In genomic region chr16:57803413-57803990, GRCh38 we compare ENCODE assay signal across 1 cellular context.
TF ChIP-seq lines count a peak whose summit lies in the region.

No MANE protein-coding gene starts in this region.

TF ChIP-seq in HepG2, 621 proteins besides CTCF, POLR2A, EP300 and RAD21 (continued from another document and continues in another):
- TF ChIP-seq, protein P1, sequence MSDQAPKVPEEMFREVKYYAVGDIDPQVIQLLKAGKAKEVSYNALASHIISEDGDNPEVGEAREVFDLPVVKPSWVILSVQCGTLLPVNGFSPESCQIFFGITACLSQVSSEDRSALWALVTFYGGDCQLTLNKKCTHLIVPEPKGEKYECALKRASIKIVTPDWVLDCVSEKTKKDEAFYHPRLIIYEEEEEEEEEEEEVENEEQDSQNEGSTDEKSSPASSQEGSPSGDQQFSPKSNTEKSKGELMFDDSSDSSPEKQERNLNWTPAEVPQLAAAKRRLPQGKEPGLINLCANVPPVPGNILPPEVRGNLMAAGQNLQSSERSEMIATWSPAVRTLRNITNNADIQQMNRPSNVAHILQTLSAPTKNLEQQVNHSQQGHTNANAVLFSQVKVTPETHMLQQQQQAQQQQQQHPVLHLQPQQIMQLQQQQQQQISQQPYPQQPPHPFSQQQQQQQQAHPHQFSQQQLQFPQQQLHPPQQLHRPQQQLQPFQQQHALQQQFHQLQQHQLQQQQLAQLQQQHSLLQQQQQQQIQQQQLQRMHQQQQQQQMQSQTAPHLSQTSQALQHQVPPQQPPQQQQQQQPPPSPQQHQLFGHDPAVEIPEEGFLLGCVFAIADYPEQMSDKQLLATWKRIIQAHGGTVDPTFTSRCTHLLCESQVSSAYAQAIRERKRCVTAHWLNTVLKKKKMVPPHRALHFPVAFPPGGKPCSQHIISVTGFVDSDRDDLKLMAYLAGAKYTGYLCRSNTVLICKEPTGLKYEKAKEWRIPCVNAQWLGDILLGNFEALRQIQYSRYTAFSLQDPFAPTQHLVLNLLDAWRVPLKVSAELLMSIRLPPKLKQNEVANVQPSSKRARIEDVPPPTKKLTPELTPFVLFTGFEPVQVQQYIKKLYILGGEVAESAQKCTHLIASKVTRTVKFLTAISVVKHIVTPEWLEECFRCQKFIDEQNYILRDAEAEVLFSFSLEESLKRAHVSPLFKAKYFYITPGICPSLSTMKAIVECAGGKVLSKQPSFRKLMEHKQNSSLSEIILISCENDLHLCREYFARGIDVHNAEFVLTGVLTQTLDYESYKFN (CRISPR knock-in tag; conservative IDR thresholded peaks at IDR 0.05) = peak; percentile 14; the same call in 1 of the 2 replicates
- TF ChIP-seq BCL6 (CRISPR knock-in tag; IDR thresholded peaks at IDR 0.05) (peak; percentile 48), NFYC (CRISPR knock-in tag; IDR thresholded peaks at IDR 0.05) (peak; percentile 22; the same call in 1 of the 2 replicates), SIX1 (CRISPR knock-in tag; IDR thresholded peaks at IDR 0.05; ENCODE audit: borderline replicate concordance) (no peak), TFAP4 (IDR thresholded peaks at IDR 0.05; ENCODE audit: borderline replicate concordance, low read depth) (peak; percentile 52; the same call in 1 of the 2 replicates), SAP130 (CRISPR knock-in tag; IDR thresholded peaks at IDR 0.05; ENCODE audit: low read depth) (0 out of 2 replicates have a peak, but pooled peaks have one; percentile 2), KMT2A (CRISPR knock-in tag; IDR thresholded peaks at IDR 0.05) (peak; percentile 64; the same call in 1 of the 2 replicates), ZNF230 (CRISPR knock-in tag; IDR thresholded peaks at IDR 0.05) (no peak), ZKSCAN1 (IDR thresholded peaks at IDR 0.05; ENCODE audit: low read length) (no peak), ZNF34 (CRISPR knock-in tag; IDR thresholded peaks at IDR 0.05; ENCODE audit: borderline replicate concordance) (no peak), ZBTB25 (CRISPR knock-in tag; IDR thresholded peaks at IDR 0.05) (no peak), KIAA2018 (CRISPR knock-in tag; IDR thresholded peaks at IDR 0.05; ENCODE audit: borderline replicate concordance) (no peak), ZNF205 (CRISPR knock-in tag; IDR thresholded peaks at IDR 0.05) (no peak), ZNF7 (CRISPR knock-in tag; IDR thresholded peaks at IDR 0.05) (no peak), ZNF142 (CRISPR knock-in tag; IDR thresholded peaks at IDR 0.05) (no peak), SIN3A (IDR thresholded peaks at IDR 0.05; ENCODE audit: borderline replicate concordance, low read depth, low read length) (peak; percentile 33; the same call in 1 of the 2 replicates), ZNF101 (CRISPR knock-in tag; IDR thresholded peaks at IDR 0.05; ENCODE audit: borderline replicate concordance, low read depth) (peak; percentile 12; the same call in 1 of the 2 replicates), SNAPC2 (CRISPR knock-in tag; IDR thresholded peaks at IDR 0.05) (no peak), ZFY (CRISPR knock-in tag; IDR thresholded peaks at IDR 0.05) (no peak), SRF (IDR thresholded peaks at IDR 0.05; ENCODE audit: low read depth, low read length) (0 out of 2 replicates have a peak, but pooled peaks have one; percentile 23), ZFP91 (CRISPR knock-in tag; IDR thresholded peaks at IDR 0.05; ENCODE audit: borderline replicate concordance) (no peak; the same call in 1 of the 2 replicates), GTF3A (CRISPR knock-in tag; conservative IDR thresholded peaks at IDR 0.05) (0 out of 2 replicates have a peak, but pooled peaks have one; percentile 62), ZFAT (CRISPR knock-in tag; conservative IDR thresholded peaks at IDR 0.05) (no peak), SMARCC2 (IDR thresholded peaks at IDR 0.05) (no peak), SP4 (CRISPR knock-in tag; IDR thresholded peaks at IDR 0.05) (no peak)
- TF ChIP-seq, protein P2, sequence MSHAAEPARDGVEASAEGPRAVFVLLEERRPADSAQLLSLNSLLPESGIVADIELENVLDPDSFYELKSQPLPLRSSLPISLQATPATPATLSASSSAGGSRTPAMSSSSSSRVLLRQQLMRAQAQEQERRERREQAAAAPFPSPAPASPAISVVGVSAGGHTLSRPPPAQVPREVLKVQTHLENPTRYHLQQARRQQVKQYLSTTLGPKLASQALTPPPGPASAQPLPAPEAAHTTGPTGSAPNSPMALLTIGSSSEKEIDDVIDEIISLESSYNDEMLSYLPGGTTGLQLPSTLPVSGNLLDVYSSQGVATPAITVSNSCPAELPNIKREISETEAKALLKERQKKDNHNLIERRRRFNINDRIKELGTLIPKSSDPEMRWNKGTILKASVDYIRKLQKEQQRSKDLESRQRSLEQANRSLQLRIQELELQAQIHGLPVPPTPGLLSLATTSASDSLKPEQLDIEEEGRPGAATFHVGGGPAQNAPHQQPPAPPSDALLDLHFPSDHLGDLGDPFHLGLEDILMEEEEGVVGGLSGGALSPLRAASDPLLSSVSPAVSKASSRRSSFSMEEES (CRISPR knock-in tag; IDR thresholded peaks at IDR 0.05) = no peak
- TF ChIP-seq, protein P3, sequence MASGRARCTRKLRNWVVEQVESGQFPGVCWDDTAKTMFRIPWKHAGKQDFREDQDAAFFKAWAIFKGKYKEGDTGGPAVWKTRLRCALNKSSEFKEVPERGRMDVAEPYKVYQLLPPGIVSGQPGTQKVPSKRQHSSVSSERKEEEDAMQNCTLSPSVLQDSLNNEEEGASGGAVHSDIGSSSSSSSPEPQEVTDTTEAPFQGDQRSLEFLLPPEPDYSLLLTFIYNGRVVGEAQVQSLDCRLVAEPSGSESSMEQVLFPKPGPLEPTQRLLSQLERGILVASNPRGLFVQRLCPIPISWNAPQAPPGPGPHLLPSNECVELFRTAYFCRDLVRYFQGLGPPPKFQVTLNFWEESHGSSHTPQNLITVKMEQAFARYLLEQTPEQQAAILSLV (CRISPR knock-in tag; IDR thresholded peaks at IDR 0.05; ENCODE audit: borderline replicate concordance) = no peak
